In the genomic region with DNA sequence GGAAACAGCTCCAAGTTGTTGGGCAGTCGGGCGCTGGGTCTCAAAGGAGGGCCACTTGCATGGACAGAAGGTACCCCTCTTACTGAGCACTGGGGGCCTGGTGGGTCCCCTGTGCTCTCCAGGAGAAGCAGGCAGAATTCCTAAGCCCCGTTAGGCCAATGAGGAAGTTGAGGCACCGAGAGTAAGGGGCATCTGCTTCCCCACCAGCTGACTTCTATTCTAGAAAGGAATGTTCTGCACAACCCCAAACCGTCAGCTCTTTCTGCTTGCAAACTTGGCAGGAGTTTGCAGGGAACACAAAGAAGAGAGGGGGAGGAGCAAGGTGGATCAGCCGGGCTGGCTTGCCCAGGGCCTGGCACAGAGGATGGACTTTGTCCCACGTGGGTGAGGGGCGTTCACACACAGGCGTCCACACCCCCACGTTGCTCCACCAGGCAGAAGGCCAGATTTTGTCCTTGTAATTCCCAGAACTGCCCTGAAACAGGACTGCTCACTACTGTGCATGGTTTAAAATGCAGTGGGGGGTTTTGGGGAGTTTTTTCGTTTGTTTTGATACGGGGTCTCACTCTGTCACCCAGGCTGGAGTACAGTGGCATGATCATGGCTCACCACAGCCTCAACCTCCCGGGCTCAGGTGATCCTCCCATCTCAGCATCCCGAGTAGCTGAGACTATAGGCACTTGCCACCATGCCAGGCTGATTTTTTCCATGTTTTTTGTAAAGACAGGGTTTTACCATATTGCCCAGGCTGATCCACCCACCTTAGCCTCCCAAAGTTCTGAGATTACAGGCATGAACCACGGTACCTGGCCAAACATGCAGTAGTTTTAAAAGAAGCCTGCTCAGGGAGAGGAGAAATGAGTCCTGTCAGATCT, we compare ENCODE assay signal across 1 cellular context.
TF ChIP-seq lines count a peak whose summit lies in the region.

No MANE protein-coding gene starts in this region.

TF ChIP-seq in HepG2, 621 proteins besides CTCF, POLR2A, EP300 and RAD21 (continued from another document and continues in another):
- TF ChIP-seq, protein P1, sequence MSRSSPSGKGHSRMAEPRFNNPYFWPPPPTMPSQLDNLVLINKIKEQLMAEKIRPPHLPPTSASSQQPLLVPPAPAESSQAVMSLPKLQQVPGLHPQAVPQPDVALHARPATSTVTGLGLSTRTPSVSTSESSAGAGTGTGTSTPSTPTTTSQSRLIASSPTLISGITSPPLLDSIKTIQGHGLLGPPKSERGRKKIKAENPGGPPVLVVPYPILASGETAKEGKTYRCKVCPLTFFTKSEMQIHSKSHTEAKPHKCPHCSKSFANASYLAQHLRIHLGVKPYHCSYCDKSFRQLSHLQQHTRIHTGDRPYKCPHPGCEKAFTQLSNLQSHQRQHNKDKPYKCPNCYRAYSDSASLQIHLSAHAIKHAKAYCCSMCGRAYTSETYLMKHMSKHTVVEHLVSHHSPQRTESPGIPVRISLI (CRISPR knock-in tag; IDR thresholded peaks at IDR 0.05; ENCODE audit: borderline replicate concordance), result peak; percentile 75
- TF ChIP-seq HDAC2 (CRISPR knock-in tag; IDR thresholded peaks at IDR 0.05) (peak; percentile 99), ZNF816 (CRISPR knock-in tag; IDR thresholded peaks at IDR 0.05; ENCODE audit: borderline replicate concordance) (no peak), SAFB2 (CRISPR knock-in tag; IDR thresholded peaks at IDR 0.05; ENCODE audit: borderline replicate concordance, low read depth) (0 out of 2 replicates have a peak, but pooled peaks have one; percentile 63), EZH2 (conservative IDR thresholded peaks at IDR 0.05; ENCODE audit: low read depth, low read length) (no peak), SMYD3 (CRISPR knock-in tag; IDR thresholded peaks at IDR 0.05) (0 out of 2 replicates have a peak, but pooled peaks have one; percentile 26), SMAD9 (CRISPR knock-in tag; IDR thresholded peaks at IDR 0.05) (no peak), ZNF331 (CRISPR knock-in tag; IDR thresholded peaks at IDR 0.05) (peak; percentile 95), ZNF263 (CRISPR knock-in tag; IDR thresholded peaks at IDR 0.05) (peak; percentile 79), ZBTB2 (CRISPR knock-in tag; IDR thresholded peaks at IDR 0.05; ENCODE audit: low read depth) (no peak), HNRNPK (IDR thresholded peaks at IDR 0.05; ENCODE audit: low read depth, low read length, poor library complexity, severe bottlenecking) (no peak), ZNF609 (CRISPR knock-in tag; IDR thresholded peaks at IDR 0.05; ENCODE audit: borderline replicate concordance) (peak; percentile 90), ZNF644 (CRISPR knock-in tag; IDR thresholded peaks at IDR 0.05; ENCODE audit: low read depth) (peak; percentile 89), ZKSCAN8 (CRISPR knock-in tag; IDR thresholded peaks at IDR 0.05; ENCODE audit: borderline replicate concordance) (peak; percentile 74), ZNF501 (CRISPR knock-in tag; IDR thresholded peaks at IDR 0.05) (peak; percentile 29; the same call in 1 of the 2 replicates), GMEB1 (CRISPR knock-in tag; IDR thresholded peaks at IDR 0.05; ENCODE audit: borderline replicate concordance) (no peak; the same call in 1 of the 2 replicates), KDM4B (CRISPR knock-in tag; IDR thresholded peaks at IDR 0.05) (peak; percentile 66; the same call in 1 of the 2 replicates), ZNF746 (CRISPR knock-in tag; IDR thresholded peaks at IDR 0.05) (peak; percentile 83), ZBTB8A (CRISPR knock-in tag; IDR thresholded peaks at IDR 0.05; ENCODE audit: borderline replicate concordance, low read depth) (no peak; the same call in 1 of the 2 replicates), SOX13 (IDR thresholded peaks at IDR 0.05) (peak; percentile 72; the same call in 1 of the 2 replicates), SOX13 (CRISPR knock-in tag; conservative IDR thresholded peaks at IDR 0.05 in 1 of 2, IDR thresholded peaks at IDR 0.05 in 1 of 2) (peak; percentile 66 to 94; a peak in 2 of 4 replicates), ZFP90 (CRISPR knock-in tag; IDR thresholded peaks at IDR 0.05; ENCODE audit: borderline replicate concordance) (no peak), RCOR2 (CRISPR knock-in tag; IDR thresholded peaks at IDR 0.05) (peak; percentile 88; the same call in 1 of the 2 replicates), REXO4 (CRISPR knock-in tag; IDR thresholded peaks at IDR 0.05; ENCODE audit: borderline replicate concordance) (no peak), ZXDC (CRISPR knock-in tag; IDR thresholded peaks at IDR 0.05) (peak; percentile 89; the same call in 1 of the 2 replicates), ERF (CRISPR knock-in tag; IDR thresholded peaks at IDR 0.05) (peak; percentile 69), SP4 (CRISPR knock-in tag; IDR thresholded peaks at IDR 0.05) (peak; percentile 69), YEATS4 (CRISPR knock-in tag; IDR thresholded peaks at IDR 0.05; ENCODE audit: borderline replicate concordance) (peak; percentile 73; the same call in 1 of the 2 replicates), ATF1 (CRISPR knock-in tag; IDR thresholded peaks at IDR 0.05) (no peak), ZNF121 (CRISPR knock-in tag; IDR thresholded peaks at IDR 0.05) (peak; percentile 84), FLYWCH1 (CRISPR knock-in tag; IDR thresholded peaks at IDR 0.05) (no peak), ZNF883 (CRISPR knock-in tag; IDR thresholded peaks at IDR 0.05; ENCODE audit: not compliant biosample characterization) (no peak), ZNF138 (CRISPR knock-in tag; IDR thresholded peaks at IDR 0.05; ENCODE audit: low read depth) (0 out of 2 replicates have a peak, but pooled peaks have one; percentile 70), KLF16 (CRISPR knock-in tag; IDR thresholded peaks at IDR 0.05) (peak in 1 of 2 experiments; percentile 97; a peak in 2 of 4 replicates)
- TF ChIP-seq, protein P2, sequence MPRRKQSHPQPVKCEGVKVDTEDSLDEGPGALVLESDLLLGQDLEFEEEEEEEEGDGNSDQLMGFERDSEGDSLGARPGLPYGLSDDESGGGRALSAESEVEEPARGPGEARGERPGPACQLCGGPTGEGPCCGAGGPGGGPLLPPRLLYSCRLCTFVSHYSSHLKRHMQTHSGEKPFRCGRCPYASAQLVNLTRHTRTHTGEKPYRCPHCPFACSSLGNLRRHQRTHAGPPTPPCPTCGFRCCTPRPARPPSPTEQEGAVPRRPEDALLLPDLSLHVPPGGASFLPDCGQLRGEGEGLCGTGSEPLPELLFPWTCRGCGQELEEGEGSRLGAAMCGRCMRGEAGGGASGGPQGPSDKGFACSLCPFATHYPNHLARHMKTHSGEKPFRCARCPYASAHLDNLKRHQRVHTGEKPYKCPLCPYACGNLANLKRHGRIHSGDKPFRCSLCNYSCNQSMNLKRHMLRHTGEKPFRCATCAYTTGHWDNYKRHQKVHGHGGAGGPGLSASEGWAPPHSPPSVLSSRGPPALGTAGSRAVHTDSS (CRISPR knock-in tag; conservative IDR thresholded peaks at IDR 0.05), result no peak
- TF ChIP-seq, protein P3, sequence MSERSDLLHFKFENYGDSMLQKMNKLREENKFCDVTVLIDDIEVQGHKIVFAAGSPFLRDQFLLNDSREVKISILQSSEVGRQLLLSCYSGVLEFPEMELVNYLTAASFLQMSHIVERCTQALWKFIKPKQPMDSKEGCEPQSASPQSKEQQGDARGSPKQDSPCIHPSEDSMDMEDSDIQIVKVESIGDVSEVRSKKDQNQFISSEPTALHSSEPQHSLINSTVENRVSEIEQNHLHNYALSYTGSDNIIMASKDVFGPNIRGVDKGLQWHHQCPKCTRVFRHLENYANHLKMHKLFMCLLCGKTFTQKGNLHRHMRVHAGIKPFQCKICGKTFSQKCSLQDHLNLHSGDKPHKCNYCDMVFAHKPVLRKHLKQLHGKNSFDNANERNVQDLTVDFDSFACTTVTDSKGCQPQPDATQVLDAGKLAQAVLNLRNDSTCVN (CRISPR knock-in tag; IDR thresholded peaks at IDR 0.05; ENCODE audit: borderline replicate concordance), result peak; percentile 84; the same call in 1 of the 2 replicates
- TF ChIP-seq, protein P4, sequence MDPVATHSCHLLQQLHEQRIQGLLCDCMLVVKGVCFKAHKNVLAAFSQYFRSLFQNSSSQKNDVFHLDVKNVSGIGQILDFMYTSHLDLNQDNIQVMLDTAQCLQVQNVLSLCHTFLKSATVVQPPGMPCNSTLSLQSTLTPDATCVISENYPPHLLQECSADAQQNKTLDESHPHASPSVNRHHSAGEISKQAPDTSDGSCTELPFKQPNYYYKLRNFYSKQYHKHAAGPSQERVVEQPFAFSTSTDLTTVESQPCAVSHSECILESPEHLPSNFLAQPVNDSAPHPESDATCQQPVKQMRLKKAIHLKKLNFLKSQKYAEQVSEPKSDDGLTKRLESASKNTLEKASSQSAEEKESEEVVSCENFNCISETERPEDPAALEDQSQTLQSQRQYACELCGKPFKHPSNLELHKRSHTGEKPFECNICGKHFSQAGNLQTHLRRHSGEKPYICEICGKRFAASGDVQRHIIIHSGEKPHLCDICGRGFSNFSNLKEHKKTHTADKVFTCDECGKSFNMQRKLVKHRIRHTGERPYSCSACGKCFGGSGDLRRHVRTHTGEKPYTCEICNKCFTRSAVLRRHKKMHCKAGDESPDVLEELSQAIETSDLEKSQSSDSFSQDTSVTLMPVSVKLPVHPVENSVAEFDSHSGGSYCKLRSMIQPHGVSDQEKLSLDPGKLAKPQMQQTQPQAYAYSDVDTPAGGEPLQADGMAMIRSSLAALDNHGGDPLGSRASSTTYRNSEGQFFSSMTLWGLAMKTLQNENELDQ (CRISPR knock-in tag; IDR thresholded peaks at IDR 0.05; ENCODE audit: borderline replicate concordance), result peak; percentile 92
